Comparison of ENCODE assay signal across 1 cellular context in the genomic region with DNA sequence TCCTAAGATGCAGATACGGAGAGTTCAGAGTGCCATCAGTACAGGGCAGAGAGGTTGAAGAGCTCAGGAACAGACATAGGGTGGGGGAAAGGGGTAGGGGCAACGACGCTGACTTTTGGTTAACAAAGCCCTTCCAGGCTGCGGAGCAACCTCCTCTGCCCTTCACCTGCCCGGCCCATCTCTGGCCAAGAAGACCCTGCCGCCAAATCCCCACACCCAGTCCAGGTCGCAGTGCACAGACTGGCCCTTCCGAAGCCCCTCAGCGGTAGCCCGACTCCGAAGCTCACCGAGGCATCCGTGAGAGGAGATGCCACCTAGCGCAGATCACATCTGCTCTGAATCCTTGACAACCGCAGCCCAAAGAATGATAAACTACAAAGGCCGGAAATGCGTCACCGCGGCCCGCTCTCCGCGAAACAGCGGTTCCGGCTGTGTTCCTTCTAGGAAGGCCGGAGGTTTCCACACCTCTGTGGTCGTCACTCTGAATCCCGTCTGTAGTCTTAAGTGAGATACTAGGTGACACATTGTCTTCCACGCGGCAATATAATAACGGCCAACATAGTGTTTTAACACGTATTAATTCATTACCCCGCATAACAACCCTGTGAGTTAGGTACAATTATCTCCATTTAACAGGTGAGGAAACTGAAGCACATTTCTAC.
TF ChIP-seq lines count a peak whose summit lies in the region.

Gene ZSCAN23 (minus strand): TSS at position 380 of the 662 bp plus-strand sequence. CDS start 7,225 bp downstream, outside the sequence.

TF ChIP-seq in HepG2, 621 proteins besides CTCF, POLR2A, EP300 and RAD21 (continued from another document and continues in another):
- TF ChIP-seq SOX13 (IDR thresholded peaks at IDR 0.05), result no peak
- peak in 1 of 2 experiments; percentile 75; a peak in 2 of 4 replicates for TF ChIP-seq SOX13 (CRISPR knock-in tag; conservative IDR thresholded peaks at IDR 0.05 in 1 of 2, IDR thresholded peaks at IDR 0.05 in 1 of 2)
- TF ChIP-seq REL (CRISPR knock-in tag; conservative IDR thresholded peaks at IDR 0.05), result no peak
- TF ChIP-seq NFE2L2 (IDR thresholded peaks at IDR 0.05; ENCODE audit: low read length), result no peak
- TF ChIP-seq ZNF280B (CRISPR knock-in tag; IDR thresholded peaks at IDR 0.05; ENCODE audit: borderline replicate concordance), result 0 out of 2 replicates have a peak, but pooled peaks have one; percentile 34
- TF ChIP-seq TFE3 (CRISPR knock-in tag; IDR thresholded peaks at IDR 0.05), result no peak
- TF ChIP-seq ZNF292 (CRISPR knock-in tag; IDR thresholded peaks at IDR 0.05; ENCODE audit: borderline replicate concordance, low read depth), result peak; percentile 48; the same call in 1 of the 2 replicates
- no peak for TF ChIP-seq SRSF9 (IDR thresholded peaks at IDR 0.05; ENCODE audit: borderline replicate concordance, insufficient read depth, low read depth, low read length, poor library complexity, severe bottlenecking)
- TF ChIP-seq NFYB (CRISPR knock-in tag; IDR thresholded peaks at IDR 0.05), result no peak
- TF ChIP-seq FOSL2 (CRISPR knock-in tag; IDR thresholded peaks at IDR 0.05), result peak; percentile 41; the same call in 1 of the 2 replicates
- TF ChIP-seq, protein P1, sequence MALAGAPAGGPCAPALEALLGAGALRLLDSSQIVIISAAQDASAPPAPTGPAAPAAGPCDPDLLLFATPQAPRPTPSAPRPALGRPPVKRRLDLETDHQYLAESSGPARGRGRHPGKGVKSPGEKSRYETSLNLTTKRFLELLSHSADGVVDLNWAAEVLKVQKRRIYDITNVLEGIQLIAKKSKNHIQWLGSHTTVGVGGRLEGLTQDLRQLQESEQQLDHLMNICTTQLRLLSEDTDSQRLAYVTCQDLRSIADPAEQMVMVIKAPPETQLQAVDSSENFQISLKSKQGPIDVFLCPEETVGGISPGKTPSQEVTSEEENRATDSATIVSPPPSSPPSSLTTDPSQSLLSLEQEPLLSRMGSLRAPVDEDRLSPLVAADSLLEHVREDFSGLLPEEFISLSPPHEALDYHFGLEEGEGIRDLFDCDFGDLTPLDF (CRISPR knock-in tag; IDR thresholded peaks at IDR 0.05), result no peak
- TF ChIP-seq KLF13 (CRISPR knock-in tag; IDR thresholded peaks at IDR 0.05), result no peak
- TF ChIP-seq ZNF770 (CRISPR knock-in tag; IDR thresholded peaks at IDR 0.05), result no peak
- TF ChIP-seq NR2C2 (CRISPR knock-in tag; IDR thresholded peaks at IDR 0.05; ENCODE audit: borderline replicate concordance), result peak; percentile 15; the same call in 1 of the 2 replicates
- peak; percentile 82 for TF ChIP-seq CREM (IDR thresholded peaks at IDR 0.05)
- no peak for TF ChIP-seq CREM (CRISPR knock-in tag; IDR thresholded peaks at IDR 0.05)
- no peak for TF ChIP-seq MBNL3 (CRISPR knock-in tag; conservative IDR thresholded peaks at IDR 0.05)
- peak; percentile 48; the same call in 1 of the 2 replicates for TF ChIP-seq GMEB1 (CRISPR knock-in tag; IDR thresholded peaks at IDR 0.05; ENCODE audit: borderline replicate concordance)
- no peak for TF ChIP-seq DMAP1 (CRISPR knock-in tag; IDR thresholded peaks at IDR 0.05)
- TF ChIP-seq HOMEZ (CRISPR knock-in tag; IDR thresholded peaks at IDR 0.05; ENCODE audit: low read depth), result no peak
- no peak for TF ChIP-seq KLF16 (CRISPR knock-in tag; IDR thresholded peaks at IDR 0.05)
- TF ChIP-seq ZNF598 (CRISPR knock-in tag; IDR thresholded peaks at IDR 0.05; ENCODE audit: borderline replicate concordance), result no peak
- no peak for TF ChIP-seq ZNF577 (CRISPR knock-in tag; IDR thresholded peaks at IDR 0.05; ENCODE audit: borderline replicate concordance, low read depth)
- TF ChIP-seq HNRNPLL (IDR thresholded peaks at IDR 0.05; ENCODE audit: low read depth, low read length, poor library complexity, severe bottlenecking), result peak; percentile 36
- TF ChIP-seq ZNF296 (CRISPR knock-in tag; conservative IDR thresholded peaks at IDR 0.05), result no peak
- TF ChIP-seq KDM2A (CRISPR knock-in tag; IDR thresholded peaks at IDR 0.05; ENCODE audit: borderline replicate concordance, low read depth), result peak; percentile 50; the same call in 1 of the 2 replicates
- peak; percentile 77 for TF ChIP-seq KAT8 (CRISPR knock-in tag; IDR thresholded peaks at IDR 0.05)
- peak; percentile 76; the same call in 1 of the 2 replicates for TF ChIP-seq HOXA3 (CRISPR knock-in tag; IDR thresholded peaks at IDR 0.05)
- no peak for TF ChIP-seq SIN3B (IDR thresholded peaks at IDR 0.05; ENCODE audit: low read length)
- no peak for TF ChIP-seq ZC3H13 (CRISPR knock-in tag; IDR thresholded peaks at IDR 0.05)
- 0 out of 2 replicates have a peak, but pooled peaks have one; percentile 20 for TF ChIP-seq GMEB2 (CRISPR knock-in tag; IDR thresholded peaks at IDR 0.05; ENCODE audit: low read depth)
- TF ChIP-seq, protein P2, sequence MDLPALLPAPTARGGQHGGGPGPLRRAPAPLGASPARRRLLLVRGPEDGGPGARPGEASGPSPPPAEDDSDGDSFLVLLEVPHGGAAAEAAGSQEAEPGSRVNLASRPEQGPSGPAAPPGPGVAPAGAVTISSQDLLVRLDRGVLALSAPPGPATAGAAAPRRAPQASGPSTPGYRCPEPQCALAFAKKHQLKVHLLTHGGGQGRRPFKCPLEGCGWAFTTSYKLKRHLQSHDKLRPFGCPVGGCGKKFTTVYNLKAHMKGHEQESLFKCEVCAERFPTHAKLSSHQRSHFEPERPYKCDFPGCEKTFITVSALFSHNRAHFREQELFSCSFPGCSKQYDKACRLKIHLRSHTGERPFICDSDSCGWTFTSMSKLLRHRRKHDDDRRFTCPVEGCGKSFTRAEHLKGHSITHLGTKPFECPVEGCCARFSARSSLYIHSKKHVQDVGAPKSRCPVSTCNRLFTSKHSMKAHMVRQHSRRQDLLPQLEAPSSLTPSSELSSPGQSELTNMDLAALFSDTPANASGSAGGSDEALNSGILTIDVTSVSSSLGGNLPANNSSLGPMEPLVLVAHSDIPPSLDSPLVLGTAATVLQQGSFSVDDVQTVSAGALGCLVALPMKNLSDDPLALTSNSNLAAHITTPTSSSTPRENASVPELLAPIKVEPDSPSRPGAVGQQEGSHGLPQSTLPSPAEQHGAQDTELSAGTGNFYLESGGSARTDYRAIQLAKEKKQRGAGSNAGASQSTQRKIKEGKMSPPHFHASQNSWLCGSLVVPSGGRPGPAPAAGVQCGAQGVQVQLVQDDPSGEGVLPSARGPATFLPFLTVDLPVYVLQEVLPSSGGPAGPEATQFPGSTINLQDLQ (CRISPR knock-in tag; IDR thresholded peaks at IDR 0.05), result no peak
- peak; percentile 77 for TF ChIP-seq THAP11 (CRISPR knock-in tag; IDR thresholded peaks at IDR 0.05)
- TF ChIP-seq ZBTB46 (CRISPR knock-in tag; IDR thresholded peaks at IDR 0.05; ENCODE audit: borderline replicate concordance), result no peak
- peak; percentile 55; the same call in 1 of the 2 replicates for TF ChIP-seq PHF8 (CRISPR knock-in tag; IDR thresholded peaks at IDR 0.05)
- TF ChIP-seq PHB2 (IDR thresholded peaks at IDR 0.05; ENCODE audit: partially characterized antibody), result no peak
- TF ChIP-seq SATB2 (CRISPR knock-in tag; IDR thresholded peaks at IDR 0.05), result no peak
- no peak for TF ChIP-seq ZSCAN25 (CRISPR knock-in tag; IDR thresholded peaks at IDR 0.05)
- peak; percentile 83 for TF ChIP-seq GATAD1 (CRISPR knock-in tag; IDR thresholded peaks at IDR 0.05)
- TF ChIP-seq TEAD2 (CRISPR knock-in tag; IDR thresholded peaks at IDR 0.05), result no peak
- TF ChIP-seq, protein P3, sequence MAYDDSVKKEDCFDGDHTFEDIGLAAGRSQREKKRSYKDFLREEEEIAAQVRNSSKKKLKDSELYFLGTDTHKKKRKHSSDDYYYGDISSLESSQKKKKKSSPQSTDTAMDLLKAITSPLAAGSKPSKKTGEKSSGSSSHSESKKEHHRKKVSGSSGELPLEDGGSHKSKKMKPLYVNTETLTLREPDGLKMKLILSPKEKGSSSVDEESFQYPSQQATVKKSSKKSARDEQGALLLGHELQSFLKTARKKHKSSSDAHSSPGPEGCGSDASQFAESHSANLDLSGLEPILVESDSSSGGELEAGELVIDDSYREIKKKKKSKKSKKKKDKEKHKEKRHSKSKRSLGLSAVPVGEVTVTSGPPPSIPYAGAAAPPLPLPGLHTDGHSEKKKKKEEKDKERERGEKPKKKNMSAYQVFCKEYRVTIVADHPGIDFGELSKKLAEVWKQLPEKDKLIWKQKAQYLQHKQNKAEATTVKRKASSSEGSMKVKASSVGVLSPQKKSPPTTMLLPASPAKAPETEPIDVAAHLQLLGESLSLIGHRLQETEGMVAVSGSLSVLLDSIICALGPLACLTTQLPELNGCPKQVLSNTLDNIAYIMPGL (CRISPR knock-in tag; IDR thresholded peaks at IDR 0.05; ENCODE audit: borderline replicate concordance in 1 of 2, low read depth in 1 of 2), result peak; percentile 23 to 27; a peak in 1 of 4 replicates
- TF ChIP-seq ZNF333 (CRISPR knock-in tag; IDR thresholded peaks at IDR 0.05; ENCODE audit: borderline replicate concordance), result no peak
